Comparison of ENCODE assay signal across 10 cellular contexts in genomic region chr11:68854273-68854958, GRCh38. TPM values are rescaled to one million over a fixed set of nuclear protein-coding genes. Genes with fewer than 3 reads are reported as not detected.
DNase-seq lines count a peak whose midpoint lies in the region; ATAC-seq, FAIRE-seq and TF ChIP-seq lines count a peak whose summit lies in the region.
"Had no signal": no experiment of that assay in that cellular context is flagged by ENCODE, and none has a peak within 500 bp of the region (broad histone marks: within the 10 kb centered on the region; RNA-seq: fewer than 3 reads in every experiment).

No MANE protein-coding gene starts in this region.

- no peaks in the 10 kb centered on the region for H3K36me3 ChIP-seq in HUES6 (ENCODE audit: control insufficient read depth, insufficient read depth, low read length)
- H3K36me3 ChIP-seq in neural progenitor cell = no peaks in the 10 kb centered on the region

- no peaks in the 10 kb centered on the region for H3K9me3 ChIP-seq in A549
- H3K9me3 ChIP-seq in HUES6 (ENCODE audit: control insufficient read depth, insufficient read depth, low read depth, low read length) = peaks cover 5% of the 10 kb centered on the region
- no peaks in the 10 kb centered on the region for H3K9me3 ChIP-seq in neural progenitor cell (ENCODE audit: low read depth)

- TF ChIP-seq RAD21 in A549 (conservative IDR thresholded peaks at IDR 0.05 in 1 of 2, IDR thresholded peaks at IDR 0.05 in 1 of 2) = no peak

- WGBS in A549 (ENCODE audit: missing lambda C conversion rate) = 56% methylated on average over 41 of the region's 42 CpGs

- no peak for TF ChIP-seq POLR2A in A549 (IDR thresholded peaks at IDR 0.05; ENCODE audit: low read length)

- H3K27me3 Mint-ChIP-seq in neural progenitor cell (ENCODE audit: insufficient read depth, low read depth) = peaks cover 42% of the 10 kb centered on the region

- H3K4me1 Mint-ChIP-seq in neural progenitor cell = peaks cover 8% of the 10 kb centered on the region

- H3K27me3 ChIP-seq in HUES6 (ENCODE audit: control insufficient read depth, insufficient read depth, low read length) (peaks cover 11% of the 10 kb centered on the region), neural progenitor cell (peaks cover 69% of the 10 kb centered on the region)

- DNase-seq in A549 (ENCODE audit: low read depth in 1 of 2, low spot score in 1 of 2) (no peak), foreskin fibroblast (no peak), neural progenitor cell (ENCODE audit: low spot score) (peak; percentile 36), midbrain (lab: John Stamatoyannopoulos, UW) (no peak), pons (ENCODE audit: low spot score) (no peak)
- no peak for DNase-seq in stimulated activated CD8-positive, alpha-beta memory T cell treated with anti-CD3 and anti-CD28 coated beads, Interleukin-4, amount 100 ng/mL, for 48 hours
- DNase-seq: activated CD8-positive, alpha-beta memory T cell treated with anti-CD3 and anti-CD28 coated beads, Interleukin-2, amount 10 ng/mL, durations not matched to agents 7 days and 5 days; NCI-H510A treated with DMSO at 0.1 percent for 48 hours had no signal

- ATAC-seq in A549 = no peak
- ATAC-seq in GM18519 (IDR thresholded peaks at IDR 0.05; ENCODE audit: low FRiP score, unreplicated experiment) = no peak

- TF ChIP-seq EP300 in A549 (IDR thresholded peaks at IDR 0.05) = no peak

- H3K27ac ChIP-seq in A549 (peak overlapping the region; percentile 23 to 66; a peak in 5 of 6 replicates), HUES6 (ENCODE audit: low read depth, low read length) (no peak overlapping the region), neural progenitor cell (no peak overlapping the region)

- POLR2A ChIA-PET in A549 (lab: Yijun Ruan, JAX) = interaction anchor here (0.5 kb wide), 1 partner anchor 163 kb away, joined by 3 read pairs; no protein-coding TSS in a partner anchor

- no peak for FAIRE-seq in A549 (lab: Jason Lieb, UNC)

- H3K4me3 ChIP-seq in A549 (peak overlapping the region; percentile 30; the same call in 2 of the 3 replicates), HUES6 (ENCODE audit: low read depth, low read length) (peak overlapping the region; percentile 78), foreskin fibroblast (ENCODE audit: low read depth in 1 of 2, low read length in 2 of 2) (peak overlapping the region; percentile 55 to 57), neural progenitor cell (peak overlapping the region; percentile 54)

- CTCF ChIA-PET in A549 (lab: Yijun Ruan, JAX) = interaction anchor here (0.6 kb wide), 1 partner anchor 618 kb away, joined by 4 read pairs; no protein-coding TSS in a partner anchor

- H3K79me2 ChIP-seq in neural progenitor cell (ENCODE audit: low read depth) = no peaks in the 10 kb centered on the region

- peak overlapping the region; percentile 72 for H3K4me3 Mint-ChIP-seq in neural progenitor cell
- H3K4me3 Mint-ChIP-seq: activated CD8-positive, alpha-beta memory T cell treated with anti-CD3 and anti-CD28 coated beads, Interleukin-2, amount 10 ng/mL, durations not matched to agents 7 days and 5 days had no signal

- H3K4me1 ChIP-seq in A549 = peaks cover 22% of the 10 kb centered on the region
- H3K4me1 ChIP-seq in HUES6 (ENCODE audit: control insufficient read depth, insufficient read depth, low read length) = no peaks in the 10 kb centered on the region
- H3K4me1 ChIP-seq in neural progenitor cell = no peaks in the 10 kb centered on the region

- H3K9ac ChIP-seq in HUES6 (ENCODE audit: low read length) (peak overlapping the region; percentile 23), neural progenitor cell (no peak overlapping the region)

- H4K20me1 ChIP-seq in neural progenitor cell (ENCODE audit: low read depth) = no peaks in the 10 kb centered on the region

- H3K9me3 Mint-ChIP-seq in neural progenitor cell = peaks cover 3% of the 10 kb centered on the region

- peaks cover 22% of the 10 kb centered on the region for H3F3A ChIP-seq in neural progenitor cell (ENCODE audit: low read depth)

- no peak for TF ChIP-seq CTCF in A549 (IDR thresholded peaks at IDR 0.05)
- TF ChIP-seq CTCF in foreskin fibroblast (IDR thresholded peaks at IDR 0.05; ENCODE audit: low read depth, low read length) = no peak
- no peak for TF ChIP-seq CTCF in neural progenitor cell (IDR thresholded peaks at IDR 0.05)

- no peak overlapping the region for H3K27ac Mint-ChIP-seq in neural progenitor cell
- H3K27ac Mint-ChIP-seq: activated CD8-positive, alpha-beta memory T cell treated with anti-CD3 and anti-CD28 coated beads, Interleukin-2, amount 10 ng/mL, durations not matched to agents 7 days and 5 days had no signal

- peak overlapping the region; percentile 72 for H2AFZ ChIP-seq in neural progenitor cell (replicated peaks)

- no peaks in the 10 kb centered on the region for H3K36me3 Mint-ChIP-seq in neural progenitor cell
- H3K36me3 Mint-ChIP-seq: activated CD8-positive, alpha-beta memory T cell treated with anti-CD3 and anti-CD28 coated beads, Interleukin-2, amount 10 ng/mL, durations not matched to agents 7 days and 5 days had no signal

- H3K4me2 ChIP-seq in A549 (peak overlapping the region; percentile 65), neural progenitor cell (peak overlapping the region; percentile 86)

TF ChIP-seq in A549, 52 proteins besides CTCF, POLR2A, EP300 and RAD21:
- TF ChIP-seq ESRRA (IDR thresholded peaks at IDR 0.05; ENCODE audit: borderline replicate concordance, low read length) = no peak
- TF ChIP-seq ATOH8 (CRISPR knock-in tag; IDR thresholded peaks at IDR 0.05; ENCODE audit: low read depth) = no peak
- TF ChIP-seq ZNF302 (CRISPR knock-in tag; IDR thresholded peaks at IDR 0.05) = no peak
- no peak for TF ChIP-seq JUN (IDR thresholded peaks at IDR 0.05)
- TF ChIP-seq ZSCAN20 (CRISPR knock-in tag; IDR thresholded peaks at IDR 0.05) = no peak
- TF ChIP-seq CBX2 (IDR thresholded peaks at IDR 0.05; ENCODE audit: borderline replicate concordance, low read depth) = no peak
- TF ChIP-seq MAFK (IDR thresholded peaks at IDR 0.05; ENCODE audit: partially characterized antibody) = no peak
- no peak for TF ChIP-seq NFE2L2 (conservative IDR thresholded peaks at IDR 0.05; ENCODE audit: low read length)
- TF ChIP-seq CEBPB (IDR thresholded peaks at IDR 0.05) = no peak
- TF ChIP-seq GATA3 (IDR thresholded peaks at IDR 0.05; ENCODE audit: borderline replicate concordance) = no peak
- TF ChIP-seq FOXS1 (CRISPR knock-in tag; IDR thresholded peaks at IDR 0.05) = no peak
- no peak for TF ChIP-seq NR3C1 (IDR thresholded peaks at IDR 0.05)
- TF ChIP-seq ZC3H11A (IDR thresholded peaks at IDR 0.05) = no peak
TF ChIP-seq in A549: peak in this region for 0.

RNA-seq across cellular contexts. Expression of gene CPT1A, which starts 12.7 kb away (rescaled TPM):
- polyA plus RNA-seq in A549 (2011; rRNA removed) (15.0 and 27.5 TPM in 2 replicates), A549 (2017; fragmentation: RNase III; extraction: RNeasy Plus Mini Kit Qiagen cat#74134 plus additional on column Dnase treatment) (19.3 to 21.4 TPM (median 20.5 TPM) in 3 replicates)
- polyA plus RNA-seq in A549 (2012; cell fraction: cytosol; rRNA removed) = 9.6 and 12.4 TPM in 2 replicates
- 23.1 and 25.3 TPM in 2 replicates for polyA plus RNA-seq in A549 (2012; cell fraction: nucleus; rRNA removed)
- 59.3 and 64.3 TPM in 2 replicates for polyA minus RNA-seq in A549 (2011; rRNA and poly(A)+ RNA removed)
- 0.64 and 0.90 TPM in 2 replicates for total RNA-seq in neural progenitor cell (ENCODE audit: low replicate concordance)

RNA-seq across cellular contexts. Expression of gene MRPL21, which starts 49.2 kb away (rescaled TPM):
- polyA plus RNA-seq in A549 (2011; rRNA removed) (110 and 131 TPM in 2 replicates), A549 (2017; fragmentation: RNase III; extraction: RNeasy Plus Mini Kit Qiagen cat#74134 plus additional on column Dnase treatment) (113 to 131 TPM (median 116 TPM) in 3 replicates)
- polyA plus RNA-seq in A549 (2012; cell fraction: cytosol; rRNA removed) = 121 and 141 TPM in 2 replicates
- 71.4 and 74.8 TPM in 2 replicates for polyA plus RNA-seq in A549 (2012; cell fraction: nucleus; rRNA removed)
- 37.9 and 44.6 TPM in 2 replicates for polyA minus RNA-seq in A549 (2011; rRNA and poly(A)+ RNA removed)
- total RNA-seq in neural progenitor cell (ENCODE audit: low replicate concordance) = 32.3 and 40.6 TPM in 2 replicates

RNA-seq across cellular contexts. Expression of gene IGHMBP2, which starts 49.3 kb away (rescaled TPM):
- 11.9 and 15.7 TPM in 2 replicates for polyA plus RNA-seq in A549 (2011; rRNA removed)
- 10.6 and 12.3 TPM in 2 replicates for polyA plus RNA-seq in A549 (2012; cell fraction: cytosol; rRNA removed)
- polyA plus RNA-seq in A549 (2012; cell fraction: nucleus; rRNA removed) = 35.2 and 42.9 TPM in 2 replicates
- 12.4 to 12.8 TPM (median 12.8 TPM) in 3 replicates for polyA plus RNA-seq in A549 (2017; fragmentation: RNase III; extraction: RNeasy Plus Mini Kit Qiagen cat#74134 plus additional on column Dnase treatment)
- polyA minus RNA-seq in A549 (2011; rRNA and poly(A)+ RNA removed) = 19.8 and 25.4 TPM in 2 replicates
- total RNA-seq in neural progenitor cell (ENCODE audit: low replicate concordance) = 13.6 and 16.5 TPM in 2 replicates

Comparison
In these comparisons a context has a peak if more than half of its experiments do, and no peak if none do; other contexts are left out.
1. H3K27ac ChIP-seq: peak in A549 (2 of 2); none in HUES6 (single experiment) and neural progenitor cell (single experiment).
2. Peak in every context shown above with its lines, with median percentiles within 50 percentile points of each other: H3K4me3 ChIP-seq.